ENCODE assay signal across 20 cellular contexts in the genomic region with DNA sequence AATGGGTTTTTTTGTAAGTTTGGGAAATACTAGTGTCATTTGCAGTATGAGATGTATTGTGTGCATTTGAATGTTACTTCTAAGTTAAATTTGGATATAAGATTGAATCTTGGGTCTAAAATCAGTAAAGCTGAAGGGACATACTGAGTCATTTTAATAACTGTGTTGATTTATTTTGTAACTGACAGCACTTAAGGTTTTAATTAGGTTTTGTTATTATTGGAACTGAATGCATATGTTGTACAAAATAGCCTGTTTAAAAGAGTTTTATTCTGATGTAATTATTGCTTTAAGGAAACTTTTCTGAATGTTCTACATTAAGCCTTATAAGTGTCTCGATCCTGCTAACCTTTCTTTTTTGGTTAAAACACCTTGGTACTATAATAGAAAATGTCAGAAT.
DNase-seq lines count a peak whose midpoint lies in the region; ATAC-seq, FAIRE-seq and TF ChIP-seq lines count a peak whose summit lies in the region.
"Had no signal": no experiment of that assay in that cellular context is flagged by ENCODE, and none has a peak within 500 bp of the region (broad histone marks: within the 10 kb centered on the region; RNA-seq: fewer than 3 reads in every experiment).

No MANE protein-coding gene starts in this region.

- ATAC-seq in pancreas (no peak), HG03439 (IDR thresholded peaks at IDR 0.05; ENCODE audit: unreplicated experiment) (no peak)
- ATAC-seq: A549; CD8-positive, alpha-beta T cell; GM23338; HepG2 had no signal

- H3K9me3 ChIP-seq in pancreas, result no peaks in the 10 kb centered on the region
- H3K9me3 ChIP-seq: A549, BLaER1 had no signal

- no peak overlapping the region for H3K4me3 ChIP-seq in fibroblast of mammary gland (ENCODE audit: control insufficient read depth, low read depth, low read length)
- no peak overlapping the region for H3K4me3 ChIP-seq in pancreas
- H3K4me3 ChIP-seq: A549, BLaER1, GM23338 had no signal

- 93 to 98% methylated on average over 1 of the region's 1 CpG for WGBS in pancreas, 2 donors

- peak; percentile 69 for DNase-seq in fibroblast of mammary gland (ENCODE audit: low read depth)
- DNase-seq in pancreas, result no peak
- no peak for DNase-seq in medulla oblongata (ENCODE audit: extremely low spot score)
- no peak for DNase-seq in NCI-H146 (lab: John Stamatoyannopoulos, UW)
- DNase-seq: Calu3; CD8-positive, alpha-beta T cell; DND-41; GDM1; HCEC 1CT; KBM-7 had no signal

- TF ChIP-seq CTCF in VCaP (conservative IDR thresholded peaks at IDR 0.05), result no peak
- no peak for TF ChIP-seq CTCF in fibroblast of mammary gland (conservative IDR thresholded peaks at IDR 0.05; ENCODE audit: control insufficient read depth, insufficient read depth, low read depth, low read length)
- no peak for TF ChIP-seq CTCF in pancreas (IDR thresholded peaks at IDR 0.05)

- peak; percentile 19 for FAIRE-seq in G401.6 (lab: Jason Lieb, UNC)
- FAIRE-seq in pancreas (lab: Jason Lieb, UNC), result peak; percentile 23
- FAIRE-seq: A549, GM12892, GM18507, H54, HepG2 had no signal

- no peaks in the 10 kb centered on the region for H3K27me3 ChIP-seq in pancreas
- H3K27me3 ChIP-seq: BLaER1 had no signal

- H3K4me1 ChIP-seq in pancreas, result peaks cover 0 to 6% (median 0%) of the 10 kb centered on the region in 3 donors
- H3K4me1 ChIP-seq: A549, BLaER1 had no signal

- intact Hi-C loops in pancreas (cut with DNase I), result no loop called here

- H3K36me3 ChIP-seq in pancreas, result no peaks in the 10 kb centered on the region
- H3K36me3 ChIP-seq: BLaER1 had no signal

- 0 out of 2 replicates have a peak overlapping the region, but pooled peaks have one; percentile 1 for H3K27ac ChIP-seq in VCaP
- H3K27ac ChIP-seq in pancreas, result no peak overlapping the region
- H3K27ac ChIP-seq: A549, BLaER1 had no signal
